12 cellular contexts compared by ENCODE assay signal in the genomic region with DNA sequence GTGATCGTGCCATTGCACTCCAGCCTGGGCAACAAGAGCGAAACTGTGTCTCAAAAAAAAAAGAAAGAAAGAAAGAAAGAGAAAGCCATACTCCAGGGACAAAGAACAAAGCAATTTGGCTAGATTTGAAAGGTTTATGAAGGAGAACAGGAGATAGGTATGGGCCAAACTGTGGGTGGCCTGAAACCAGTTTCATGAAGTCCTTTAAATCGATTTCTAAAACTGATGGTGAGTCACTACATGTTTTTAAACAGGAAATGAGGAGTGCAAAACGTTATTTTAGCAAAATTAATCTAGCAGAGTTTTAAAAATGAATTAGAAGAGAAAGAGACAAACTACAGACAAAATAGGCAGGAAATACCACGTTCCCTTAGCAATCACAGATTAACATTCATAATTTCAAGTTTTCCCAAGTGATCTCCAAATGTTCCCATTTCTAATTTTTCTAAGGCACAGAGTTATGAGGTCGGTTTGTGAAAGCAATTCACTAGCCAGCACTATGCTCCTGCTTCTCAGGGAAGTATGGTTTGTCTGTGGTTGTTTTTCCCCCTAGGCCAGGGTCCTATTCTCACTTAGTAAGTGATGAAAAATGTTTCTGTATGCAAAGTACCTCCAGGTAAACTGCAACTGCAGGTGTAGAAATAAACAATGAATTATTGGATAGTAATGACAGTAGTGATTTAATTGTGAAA.
DNase-seq lines count a peak whose midpoint lies in the region; ATAC-seq and TF ChIP-seq lines count a peak whose summit lies in the region.
"Had no signal": no experiment of that assay in that cellular context is flagged by ENCODE, and none has a peak within 500 bp of the region (broad histone marks: within the 10 kb centered on the region; RNA-seq: fewer than 3 reads in every experiment).

No MANE protein-coding gene starts in this region.

- no peaks in the 10 kb centered on the region for H3K27me3 ChIP-seq in HUES6 (ENCODE audit: control insufficient read depth, insufficient read depth, low read length)
- no peaks in the 10 kb centered on the region for H3K27me3 ChIP-seq in MM.1S (replicated peaks; ENCODE audit: insufficient read depth, low read length)

- no peaks in the 10 kb centered on the region for H4K20me1 ChIP-seq in MM.1S (ENCODE audit: insufficient read depth, low read length)

- POLR2A ChIA-PET in activated CD8-positive, alpha-beta T cell treated with anti-CD3 and anti-CD28 coated beads for 36 hours (lab: Charles Lee): interaction anchor here (1.2 kb wide), 1 partner anchor 12 kb away, joined by 4 read pairs; no protein-coding TSS in a partner anchor
- POLR2A ChIA-PET in activated CD8-positive, alpha-beta T cell treated with anti-CD3 and anti-CD28 coated beads, Interleukin-2, amount 10 ng/mL, durations not matched to agents 7 days and 5 days (lab: Charles Lee): no interaction called here

- intact Hi-C loops in activated CD8-positive, alpha-beta T cell treated with anti-CD3 and anti-CD28 coated beads for 36 hours (cut with micrococcal nuclease): loop anchor here (1.0 to 5.0 kb wide), 2 partner anchors 117 to 134 kb away; no protein-coding TSS in a partner anchor

- TF ChIP-seq CTCF in activated CD8-positive, alpha-beta T cell treated with anti-CD3 and anti-CD28 coated beads for 36 hours (IDR thresholded peaks at IDR 0.05): no peak
- TF ChIP-seq CTCF in MM.1S (IDR thresholded peaks at IDR 0.05; ENCODE audit: low read length): no peak

- H3K9ac ChIP-seq in HUES6 (ENCODE audit: low read length): no peak overlapping the region
- H3K9ac ChIP-seq in MM.1S (ENCODE audit: low read length): no peak overlapping the region

- H3K4me1 Mint-ChIP-seq in activated CD8-positive, alpha-beta T cell treated with anti-CD3 and anti-CD28 coated beads for 36 hours (ENCODE audit: low read depth): peaks cover 51% of the 10 kb centered on the region
- H3K4me1 Mint-ChIP-seq in activated CD8-positive, alpha-beta T cell treated with anti-CD3 and anti-CD28 coated beads, Interleukin-2, amount 10 ng/mL, durations not matched to agents 7 days and 5 days (ENCODE audit: low read depth): peaks cover 28% of the 10 kb centered on the region
- peaks cover 48% of the 10 kb centered on the region for H3K4me1 Mint-ChIP-seq in stimulated activated memory B cell treated with anti-CD40 and anti-IgM and Interleukin-4, amounts not matched to agents 10 μg/mL and 1 μg/mL and 100 μg/mL, for 72 hours

- H3K36me3 ChIP-seq in HUES6 (ENCODE audit: control insufficient read depth, insufficient read depth, low read length) (no peaks in the 10 kb centered on the region), MM.1S (replicated peaks; ENCODE audit: insufficient read depth, low read length) (no peaks in the 10 kb centered on the region)
- H3K36me3 ChIP-seq: lower lobe of right lung had no signal

- H3K27ac ChIP-seq in HUES6 (ENCODE audit: low read depth, low read length): 0 out of 2 replicates have a peak overlapping the region, but pooled peaks have one; percentile 52
- H3K27ac ChIP-seq in caudate nucleus (ENCODE audit: low read depth, low read length): peak overlapping the region; percentile 45
- no peak overlapping the region for H3K27ac ChIP-seq in MM.1S (ENCODE audit: low read length)
- H3K27ac ChIP-seq: lower lobe of right lung had no signal

- H3K4me3 Mint-ChIP-seq in activated CD8-positive, alpha-beta T cell treated with anti-CD3 and anti-CD28 coated beads for 36 hours: peak overlapping the region; percentile 37
- no peak overlapping the region for H3K4me3 Mint-ChIP-seq in activated CD8-positive, alpha-beta T cell treated with anti-CD3 and anti-CD28 coated beads, Interleukin-2, amount 10 ng/mL, durations not matched to agents 7 days and 5 days
- no peak overlapping the region for H3K4me3 Mint-ChIP-seq in stimulated activated memory B cell treated with anti-CD40 and anti-IgM and Interleukin-4, amounts not matched to agents 10 μg/mL and 1 μg/mL and 100 μg/mL, for 72 hours
- H3K4me3 Mint-ChIP-seq: type B pancreatic cell had no signal

- H3K36me3 Mint-ChIP-seq in activated CD8-positive, alpha-beta T cell treated with anti-CD3 and anti-CD28 coated beads for 36 hours (ENCODE audit: low read depth): peaks cover 10% of the 10 kb centered on the region
- no peaks in the 10 kb centered on the region for H3K36me3 Mint-ChIP-seq in activated CD8-positive, alpha-beta T cell treated with anti-CD3 and anti-CD28 coated beads, Interleukin-2, amount 10 ng/mL, durations not matched to agents 7 days and 5 days (ENCODE audit: low read depth)
- peaks cover 7% of the 10 kb centered on the region for H3K36me3 Mint-ChIP-seq in stimulated activated memory B cell treated with anti-CD40 and anti-IgM and Interleukin-4, amounts not matched to agents 10 μg/mL and 1 μg/mL and 100 μg/mL, for 72 hours

- no peaks in the 10 kb centered on the region for H3K9me3 Mint-ChIP-seq in activated CD8-positive, alpha-beta T cell treated with anti-CD3 and anti-CD28 coated beads for 36 hours
- no peaks in the 10 kb centered on the region for H3K9me3 Mint-ChIP-seq in activated CD8-positive, alpha-beta T cell treated with anti-CD3 and anti-CD28 coated beads, Interleukin-2, amount 10 ng/mL, durations not matched to agents 7 days and 5 days (ENCODE audit: insufficient read depth)
- no peaks in the 10 kb centered on the region for H3K9me3 Mint-ChIP-seq in stimulated activated memory B cell treated with anti-CD40 and anti-IgM and Interleukin-4, amounts not matched to agents 10 μg/mL and 1 μg/mL and 100 μg/mL, for 72 hours
- H3K9me3 Mint-ChIP-seq: type B pancreatic cell had no signal

- DNase-seq in activated CD8-positive, alpha-beta T cell treated with anti-CD3 and anti-CD28 coated beads for 36 hours: peak; percentile 43
- DNase-seq in activated CD8-positive, alpha-beta T cell treated with anti-CD3 and anti-CD28 coated beads, Interleukin-2, amount 10 ng/mL, durations not matched to agents 7 days and 5 days: no peak
- DNase-seq in caudate nucleus (lab: John Stamatoyannopoulos, UW): no peak
- DNase-seq in medulla oblongata (ENCODE audit: extremely low spot score): no peak
- no peak for DNase-seq in MM.1S
- no peak for DNase-seq in HuH-7 (ENCODE audit: low spot score)
- DNase-seq: head of caudate nucleus, lower lobe of right lung, NCI-H1436 treated with DMSO at 0.1 percent for 48 hours had no signal

- no peak for ATAC-seq in activated CD8-positive, alpha-beta T cell treated with anti-CD3 and anti-CD28 coated beads for 36 hours
- ATAC-seq in activated CD8-positive, alpha-beta T cell treated with anti-CD3 and anti-CD28 coated beads, Interleukin-2, amount 10 ng/mL, durations not matched to agents 7 days and 5 days: no peak
- no peak for ATAC-seq in stimulated activated memory B cell treated with anti-CD40 and anti-IgM and Interleukin-4, amounts not matched to agents 10 μg/mL and 1 μg/mL and 100 μg/mL, for 72 hours
- ATAC-seq: lower lobe of right lung had no signal

- H3K4me3 ChIP-seq in HUES6 (ENCODE audit: low read depth, low read length) (no peak overlapping the region), MM.1S (ENCODE audit: low read length) (no peak overlapping the region)
- H3K4me3 ChIP-seq: lower lobe of right lung had no signal

- no peaks in the 10 kb centered on the region for H3K9me3 ChIP-seq in HUES6 (ENCODE audit: control insufficient read depth, insufficient read depth, low read depth, low read length)
- no peaks in the 10 kb centered on the region for H3K9me3 ChIP-seq in MM.1S (replicated peaks; ENCODE audit: insufficient read depth, low read length)
- H3K9me3 ChIP-seq: lower lobe of right lung had no signal

- H3K27me3 Mint-ChIP-seq in activated CD8-positive, alpha-beta T cell treated with anti-CD3 and anti-CD28 coated beads for 36 hours: no peaks in the 10 kb centered on the region
- H3K27me3 Mint-ChIP-seq in activated CD8-positive, alpha-beta T cell treated with anti-CD3 and anti-CD28 coated beads, Interleukin-2, amount 10 ng/mL, durations not matched to agents 7 days and 5 days (ENCODE audit: low read depth): no peaks in the 10 kb centered on the region
- H3K27me3 Mint-ChIP-seq in stimulated activated memory B cell treated with anti-CD40 and anti-IgM and Interleukin-4, amounts not matched to agents 10 μg/mL and 1 μg/mL and 100 μg/mL, for 72 hours: no peaks in the 10 kb centered on the region
- H3K27me3 Mint-ChIP-seq: type B pancreatic cell had no signal

- no peaks in the 10 kb centered on the region for H3F3A ChIP-seq in MM.1S (ENCODE audit: insufficient read depth, low read length)

- no peaks in the 10 kb centered on the region for H3K9me2 ChIP-seq in MM.1S (replicated peaks; ENCODE audit: insufficient read depth, low read length)

- peaks cover 60% of the 10 kb centered on the region for H3K4me1 ChIP-seq in HUES6 (ENCODE audit: control insufficient read depth, insufficient read depth, low read length)
- H3K4me1 ChIP-seq in MM.1S (ENCODE audit: low read length): no peaks in the 10 kb centered on the region

- CTCF ChIA-PET in activated CD8-positive, alpha-beta T cell treated with anti-CD3 and anti-CD28 coated beads for 36 hours (lab: Charles Lee): interaction anchor here (1.5 kb wide), 1 partner anchor 1064 kb away, joined by 4 read pairs; no protein-coding TSS in a partner anchor
- CTCF ChIA-PET in activated CD8-positive, alpha-beta T cell treated with anti-CD3 and anti-CD28 coated beads, Interleukin-2, amount 10 ng/mL, durations not matched to agents 7 days and 5 days (lab: Charles Lee): interaction anchor here (0.6 kb wide), 1 partner anchor 1296 kb away, joined by 3 read pairs; no protein-coding TSS in a partner anchor

- no peak overlapping the region for H3K4me2 ChIP-seq in MM.1S (ENCODE audit: low read depth, low read length)

- 0 out of 2 replicates have a peak, but pooled peaks cover 3% of the 10 kb centered on the region for H3K79me2 ChIP-seq in MM.1S (ENCODE audit: low read length)

- no peak overlapping the region for H2AFZ ChIP-seq in MM.1S (ENCODE audit: low read length)

- H3K27ac Mint-ChIP-seq in activated CD8-positive, alpha-beta T cell treated with anti-CD3 and anti-CD28 coated beads for 36 hours: peak overlapping the region; percentile 86
- H3K27ac Mint-ChIP-seq in activated CD8-positive, alpha-beta T cell treated with anti-CD3 and anti-CD28 coated beads, Interleukin-2, amount 10 ng/mL, durations not matched to agents 7 days and 5 days: no peak overlapping the region
- H3K27ac Mint-ChIP-seq in stimulated activated memory B cell treated with anti-CD40 and anti-IgM and Interleukin-4, amounts not matched to agents 10 μg/mL and 1 μg/mL and 100 μg/mL, for 72 hours: peak overlapping the region; percentile 63
- H3K27ac Mint-ChIP-seq: type B pancreatic cell had no signal
